ENCODE assay signal across 27 cellular contexts in the genomic region with DNA sequence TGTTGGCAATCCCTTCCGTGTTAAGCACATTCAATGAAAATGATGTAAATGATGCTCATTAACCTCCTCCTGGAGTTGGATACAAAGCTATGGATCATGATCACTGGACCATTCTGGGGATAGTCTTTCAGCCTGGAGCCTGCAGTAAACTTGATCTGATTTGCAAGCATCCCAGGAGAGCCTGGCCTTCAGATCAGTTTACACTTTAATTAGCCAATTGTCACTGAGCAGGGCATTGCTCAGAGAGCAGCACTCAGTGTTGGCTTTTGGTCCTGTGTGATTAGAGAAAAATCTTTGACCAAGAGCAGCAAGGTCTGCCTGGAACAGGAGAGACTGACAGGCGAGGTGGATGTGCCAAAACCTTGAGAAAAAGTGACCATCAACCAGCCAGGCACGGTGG. TPM values are rescaled to one million over a fixed set of nuclear protein-coding genes. Genes with fewer than 3 reads are reported as not detected.
DNase-seq lines count a peak whose midpoint lies in the region; ATAC-seq and TF ChIP-seq lines count a peak whose summit lies in the region.
"Had no signal": no experiment of that assay in that cellular context is flagged by ENCODE, and none has a peak within 500 bp of the region (broad histone marks: within the 10 kb centered on the region; RNA-seq: fewer than 3 reads in every experiment).

No MANE protein-coding gene starts in this region.

- no peaks in the 10 kb centered on the region for H3K4me1 ChIP-seq in CD8-positive, alpha-beta memory T cell (ENCODE audit: insufficient read depth, low read length)

- H3K27ac Mint-ChIP-seq in glutamatergic neuron (ENCODE audit: unreplicated experiment): peak overlapping the region; percentile 55
- no peak overlapping the region for H3K27ac Mint-ChIP-seq in activated T-helper 17 cell treated with anti-CD3 and anti-CD28 coated beads, Interleukin-2, amount 50 U/mL, for 72 hours
- peak overlapping the region in 3 of 8 donors; percentile 10 to 78 (median 47) for H3K27ac Mint-ChIP-seq in CD8-positive, alpha-beta memory T cell
- H3K27ac Mint-ChIP-seq: activated CD8-positive, alpha-beta T cell treated with anti-CD3 and anti-CD28 coated beads for 36 hours; activated naive CD8-positive, alpha-beta T cell treated with anti-CD3 and anti-CD28 coated beads, Interleukin-2, amount 50 U/mL, for 24 hours; stimulated activated effector memory CD8-positive, alpha-beta T cell treated with anti-CD3 and anti-CD28 coated beads, Interleukin-12 subunit alpha, Interleukin-12 subunit beta, amount 100 ng/mL, for 72 hours; type B pancreatic cell had no signal

- no peaks in the 10 kb centered on the region for H3K36me3 Mint-ChIP-seq in glutamatergic neuron (ENCODE audit: unreplicated experiment)
- H3K36me3 Mint-ChIP-seq in activated T-helper 17 cell treated with anti-CD3 and anti-CD28 coated beads, Interleukin-2, amount 50 U/mL, for 72 hours (ENCODE audit: low read depth): peaks cover 92% of the 10 kb centered on the region
- H3K36me3 Mint-ChIP-seq in CD8-positive, alpha-beta memory T cell: peaks cover 6 to 83% (median 26%) of the 10 kb centered on the region in 3 donors

- peaks cover 2% of the 10 kb centered on the region for H3K27me3 Mint-ChIP-seq in glutamatergic neuron (ENCODE audit: unreplicated experiment)
- H3K27me3 Mint-ChIP-seq in activated T-helper 17 cell treated with anti-CD3 and anti-CD28 coated beads, Interleukin-2, amount 50 U/mL, for 72 hours: no peaks in the 10 kb centered on the region
- H3K27me3 Mint-ChIP-seq in CD8-positive, alpha-beta memory T cell: no peaks in the 10 kb centered on the region
- H3K27me3 Mint-ChIP-seq: activated CD8-positive, alpha-beta T cell treated with anti-CD3 and anti-CD28 coated beads for 36 hours; activated naive CD8-positive, alpha-beta T cell treated with anti-CD3 and anti-CD28 coated beads, Interleukin-2, amount 50 U/mL, for 24 hours; type B pancreatic cell had no signal

- H3K4me1 Mint-ChIP-seq in glutamatergic neuron (ENCODE audit: low read depth, unreplicated experiment): peaks cover 27% of the 10 kb centered on the region
- no peaks in the 10 kb centered on the region for H3K4me1 Mint-ChIP-seq in activated T-helper 17 cell treated with anti-CD3 and anti-CD28 coated beads, Interleukin-2, amount 50 U/mL, for 72 hours
- H3K4me1 Mint-ChIP-seq in CD8-positive, alpha-beta memory T cell: no peaks in the 10 kb centered on the region
- H3K4me1 Mint-ChIP-seq: activated naive CD8-positive, alpha-beta T cell treated with anti-CD3 and anti-CD28 coated beads, Interleukin-2, amount 50 U/mL, for 24 hours; stimulated activated effector memory CD8-positive, alpha-beta T cell treated with anti-CD3 and anti-CD28 coated beads, Interleukin-12 subunit alpha, Interleukin-12 subunit beta, amount 100 ng/mL, for 72 hours had no signal

- no peaks in the 10 kb centered on the region for H3K27me3 ChIP-seq in CD8-positive, alpha-beta memory T cell (ENCODE audit: insufficient read depth, low read length, poor library complexity, severe bottlenecking)
- H3K27me3 ChIP-seq: BLaER1 treated with 17β-estradiol and CSF1 and Interleukin-3, amounts not matched to agents 10 nM and 100 nM; dorsolateral prefrontal cortex; gastroesophageal sphincter had no signal

- H3K4me3 ChIP-seq in CD8-positive, alpha-beta memory T cell (ENCODE audit: low read length): no peak overlapping the region
- H3K4me3 ChIP-seq: BLaER1 treated with 17β-estradiol and CSF1 and Interleukin-3, amounts not matched to agents 10 nM and 100 nM; dorsolateral prefrontal cortex; gastroesophageal sphincter; prostate gland had no signal

- no peak for TF ChIP-seq CTCF in glutamatergic neuron (IDR thresholded peaks at IDR 0.05; ENCODE audit: partially characterized antibody, unreplicated experiment)

- POLR2A ChIA-PET in CD8-positive, alpha-beta memory T cell (lab: Charles Lee): no interaction called here

- H3K9me3 Mint-ChIP-seq in glutamatergic neuron (ENCODE audit: unreplicated experiment): no peaks in the 10 kb centered on the region
- H3K9me3 Mint-ChIP-seq in activated T-helper 17 cell treated with anti-CD3 and anti-CD28 coated beads, Interleukin-2, amount 50 U/mL, for 72 hours: no peaks in the 10 kb centered on the region
- H3K9me3 Mint-ChIP-seq in CD8-positive, alpha-beta memory T cell: no peaks in the 10 kb centered on the region
- H3K9me3 Mint-ChIP-seq: activated CD8-positive, alpha-beta T cell treated with anti-CD3 and anti-CD28 coated beads for 36 hours; activated naive CD8-positive, alpha-beta T cell treated with anti-CD3 and anti-CD28 coated beads, Interleukin-2, amount 50 U/mL, for 24 hours; stimulated activated effector memory CD8-positive, alpha-beta T cell treated with anti-CD3 and anti-CD28 coated beads, Interleukin-12 subunit alpha, Interleukin-12 subunit beta, amount 100 ng/mL, for 72 hours; type B pancreatic cell had no signal

- H3K4me3 Mint-ChIP-seq in glutamatergic neuron (ENCODE audit: unreplicated experiment): peak overlapping the region; percentile 31
- no peak overlapping the region for H3K4me3 Mint-ChIP-seq in activated T-helper 17 cell treated with anti-CD3 and anti-CD28 coated beads, Interleukin-2, amount 50 U/mL, for 72 hours
- no peak overlapping the region for H3K4me3 Mint-ChIP-seq in CD8-positive, alpha-beta memory T cell
- H3K4me3 Mint-ChIP-seq: activated CD8-positive, alpha-beta T cell treated with anti-CD3 and anti-CD28 coated beads for 36 hours; activated naive CD8-positive, alpha-beta T cell treated with anti-CD3 and anti-CD28 coated beads, Interleukin-2, amount 50 U/mL, for 24 hours; stimulated activated effector memory CD8-positive, alpha-beta T cell treated with anti-CD3 and anti-CD28 coated beads, Interleukin-12 subunit alpha, Interleukin-12 subunit beta, amount 100 ng/mL, for 72 hours; type B pancreatic cell had no signal

- H3K9me3 ChIP-seq in CD8-positive, alpha-beta memory T cell (ENCODE audit: low read length): no peaks in the 10 kb centered on the region
- H3K9me3 ChIP-seq: BLaER1 treated with 17β-estradiol and CSF1 and Interleukin-3, amounts not matched to agents 10 nM and 100 nM; gastroesophageal sphincter; prostate gland had no signal

- no peak overlapping the region for H3K27ac ChIP-seq in CD8-positive, alpha-beta memory T cell (ENCODE audit: low read depth, low read length)
- H3K27ac ChIP-seq: BLaER1 treated with 17β-estradiol and CSF1 and Interleukin-3, amounts not matched to agents 10 nM and 100 nM; dorsolateral prefrontal cortex; gastroesophageal sphincter had no signal

- CTCF ChIA-PET in CD8-positive, alpha-beta memory T cell (lab: Charles Lee): interaction anchor here (1.2 kb wide), 1 partner anchor 56 kb away, joined by 3 read pairs; no protein-coding TSS in a partner anchor

- no peak for ATAC-seq in activated T-helper 17 cell treated with anti-CD3 and anti-CD28 coated beads, Interleukin-2, amount 50 U/mL, for 72 hours (replicated peaks)
- ATAC-seq: activated CD8-positive, alpha-beta T cell treated with anti-CD3 and anti-CD28 coated beads for 36 hours; activated naive CD8-positive, alpha-beta T cell treated with anti-CD3 and anti-CD28 coated beads, Interleukin-2, amount 50 U/mL, for 24 hours; gastroesophageal sphincter; left lobe of liver; sciatic nerve; stimulated activated effector memory CD8-positive, alpha-beta T cell treated with anti-CD3 and anti-CD28 coated beads, Interleukin-12 subunit alpha, Interleukin-12 subunit beta, amount 100 ng/mL, for 72 hours had no signal

- peaks cover 20% of the 10 kb centered on the region for H3K36me3 ChIP-seq in CD8-positive, alpha-beta memory T cell (ENCODE audit: insufficient read depth, low read length)
- H3K36me3 ChIP-seq: prostate gland had no signal

- peak; percentile 25 for DNase-seq in D341Med (ENCODE audit: low spot score)
- DNase-seq in NCI-H146 (lab: John Stamatoyannopoulos, UW): peak; percentile 68
- peak; percentile 93 for DNase-seq in NCI-H2196 treated with DMSO at 0.1 percent for 48 hours (lab: John Stamatoyannopoulos, UW; ENCODE audit: unreplicated experiment)
- DNase-seq in glutamatergic neuron: no peak
- DNase-seq in HuH-7 (ENCODE audit: low spot score): no peak
- no peak for DNase-seq in CD8-positive, alpha-beta memory T cell
- DNase-seq: activated CD4-positive, CD25-positive, alpha-beta regulatory T cell treated with anti-CD3 and anti-CD28 coated beads, Interleukin-2, amount 50 U/mL, for 72 hours; activated CD8-positive, alpha-beta T cell treated with anti-CD3 and anti-CD28 coated beads for 36 hours; activated gamma-delta T cell; activated naive CD8-positive, alpha-beta T cell treated with anti-CD3 and anti-CD28 coated beads, Interleukin-2, amount 50 U/mL, for 24 hours; activated T-cell treated with anti-CD3 and anti-CD28 coated beads for 4 hours; dorsolateral prefrontal cortex; H7; hypothalamus; IMR-90; mesenchymal stem cell; NCI-H1048; stimulated activated CD4-positive, alpha-beta T cell treated with anti-CD3 and anti-CD28 coated beads, Interleukin-12 subunit alpha, Interleukin-12 subunit beta, amount 100 ng/mL, for 4 hours; stimulated activated CD4-positive, alpha-beta T cell treated with anti-CD3 and anti-CD28 coated beads, Interleukin-4, amount 100 ng/mL, for 1 hour had no signal

RNA-seq across cellular contexts. Expression of a gene that starts 45.6 kb away (rescaled TPM):
- 18.4 TPM for total RNA-seq in glutamatergic neuron (ENCODE audit: unreplicated experiment)
- total RNA-seq in activated T-helper 17 cell treated with anti-CD3 and anti-CD28 coated beads, Interleukin-2, amount 50 U/mL, for 72 hours: 10 to 100 TPM; 32.0 to 32.8 TPM
- total RNA-seq in CD8-positive, alpha-beta memory T cell: 10 to 100 TPM; 32.2 to 33.0 TPM
- 50.0 TPM for polyA plus RNA-seq in CD8-positive, alpha-beta memory T cell

Comparison
In these comparisons a context has a peak if more than half of its experiments do, and no peak if none do; other contexts are left out.
1. DNase-seq: peak in D341Med (single experiment), NCI-H146 (single experiment) and NCI-H2196 treated with DMSO at 0.1 percent for 48 hours (single experiment); none in glutamatergic neuron (single experiment), HuH-7 (single experiment) and CD8-positive, alpha-beta memory T cell (0 of 5).